In genomic region chr22:36374603-36375024, GRCh38 we compare ENCODE assay signal across 8 cellular contexts. TPM values are rescaled to one million over a fixed set of nuclear protein-coding genes. Genes with fewer than 3 reads are reported as not detected.
A peak's percentile ranks its signal among the peaks of the same experiment; 100 is the strongest.
DNase-seq lines count a peak whose midpoint lies in the region; FAIRE-seq and TF ChIP-seq lines count a peak whose summit lies in the region.

No MANE protein-coding gene starts in this region.

- POLR2A ChIA-PET in OCI-LY7 (lab: Charles Lee) = no interaction called here

- H3K27ac ChIP-seq in osteoblast (ENCODE audit: low read depth, low read length) (peak overlapping the region; percentile 87), OCI-LY7 (ENCODE audit: low read depth, low read length, poor library complexity, severe bottlenecking) (no peak overlapping the region)

- no peaks in the 10 kb centered on the region for H3K27me3 ChIP-seq in osteoblast (ENCODE audit: insufficient read depth, low read length)

- no peaks in the 10 kb centered on the region for H3K9me3 Mint-ChIP-seq in CD14-positive monocyte
- H3K9me3 Mint-ChIP-seq in chondrocyte (ENCODE audit: low read depth) = no peaks in the 10 kb centered on the region

- H3K4me2 ChIP-seq in osteoblast (ENCODE audit: insufficient read depth, low read length) (peak overlapping the region; percentile 57), OCI-LY7 (ENCODE audit: low read length) (no peak overlapping the region)

- no peak for FAIRE-seq in GM12892 (lab: Jason Lieb, UNC)

- no peak overlapping the region for H2AFZ ChIP-seq in osteoblast (ENCODE audit: low read length)
- H2AFZ ChIP-seq in OCI-LY7 (ENCODE audit: low read length) = no peak overlapping the region

- no peaks in the 10 kb centered on the region for H3K9me2 ChIP-seq in OCI-LY7 (ENCODE audit: insufficient read depth, low read length)

- peaks cover 91% of the 10 kb centered on the region for H4K20me1 ChIP-seq in osteoblast (ENCODE audit: insufficient read depth, low read length)
- peaks cover 16% of the 10 kb centered on the region; the same call in 1 of the 2 replicates for H4K20me1 ChIP-seq in OCI-LY7 (ENCODE audit: insufficient read depth, low read length)

- peaks cover 99% of the 10 kb centered on the region for H3K79me2 ChIP-seq in osteoblast (ENCODE audit: insufficient read depth, low read length)
- H3K79me2 ChIP-seq in OCI-LY7 (ENCODE audit: insufficient read depth, low read depth, low read length) = peaks cover 100% of the 10 kb centered on the region

- peak overlapping the region; percentile 12 for H3K4me3 ChIP-seq in osteoblast (ENCODE audit: insufficient read depth, low read length)
- H3K4me3 ChIP-seq in OCI-LY7 (ENCODE audit: low read depth, low read length, poor library complexity, severe bottlenecking) = no peak overlapping the region

- H3K36me3 Mint-ChIP-seq in CD14-positive monocyte = peaks cover 37 to 61% of the 10 kb centered on the region in 2 donors
- H3K36me3 Mint-ChIP-seq in chondrocyte (ENCODE audit: low read depth) = peaks cover 16% of the 10 kb centered on the region

- H3K27ac Mint-ChIP-seq in CD14-positive monocyte (peak overlapping the region; percentile 84 to 97 (median 96)), chondrocyte (ENCODE audit: unreplicated experiment) (peak overlapping the region; percentile 83)

- no TSS peak for BruUV-seq in OCI-LY7 (replicated peaks; lab: Mats Ljungman, UMichigan)

- H3K9me3 ChIP-seq in osteoblast (ENCODE audit: low read depth, low read length) (no peaks in the 10 kb centered on the region), OCI-LY7 (ENCODE audit: low read length) (peaks cover 8% of the 10 kb centered on the region; the same call in 1 of the 2 replicates)

- peaks cover 92% of the 10 kb centered on the region for H3K4me1 Mint-ChIP-seq in CD14-positive monocyte
- H3K4me1 Mint-ChIP-seq in chondrocyte (ENCODE audit: low read depth) = peaks cover 91% of the 10 kb centered on the region

- H3K27me3 Mint-ChIP-seq in CD14-positive monocyte (ENCODE audit: low read depth in 3 of 3) (no peaks in the 10 kb centered on the region), chondrocyte (ENCODE audit: low read depth) (no peaks in the 10 kb centered on the region)

- no peak overlapping the region for H3K4me3 Mint-ChIP-seq in CD14-positive monocyte
- H3K4me3 Mint-ChIP-seq in chondrocyte (ENCODE audit: unreplicated experiment) = no peak overlapping the region

- no peak for TF ChIP-seq POLR2A in GM12892 (IDR thresholded peaks at IDR 0.05; ENCODE audit: low read depth, low read length)

- intact Hi-C loops in CD14-positive monocyte (cut with micrococcal nuclease) (loop anchor here (5.0 kb wide), 2 partner anchors 33 to 42 kb away; no protein-coding TSS in a partner anchor), OCI-LY7 (cut with micrococcal nuclease; ENCODE audit: unreplicated experiment) (no loop called here)

- CTCF ChIA-PET in OCI-LY7 (lab: Charles Lee; ENCODE audit: unreplicated experiment) = no interaction called here

- peak; percentile 78 for DNase-seq in CD14-positive monocyte (ENCODE audit: low spot score)
- DNase-seq in RKO (ENCODE audit: low spot score) = peak; percentile 85
- DNase-seq in chondrocyte (ENCODE audit: low spot score) = no peak
- DNase-seq in osteoblast (ENCODE audit: insufficient read length, low spot score, missing footprints) = peak; percentile 94
- DNase-seq in germinal center (ENCODE audit: low spot score) = no peak
- no peak for DNase-seq in OCI-LY7 (ENCODE audit: low spot score)
- DNase-seq in D341Med (ENCODE audit: low spot score) = no peak
- no peak for DNase-seq in GM12892 (ENCODE audit: insufficient read length)

- no peak for TF ChIP-seq CTCF in CD14-positive monocyte (IDR thresholded peaks at IDR 0.05)
- TF ChIP-seq CTCF in chondrocyte (IDR thresholded peaks at IDR 0.05) = no peak
- no peak for TF ChIP-seq CTCF in osteoblast (IDR thresholded peaks at IDR 0.05; ENCODE audit: extremely low read depth, low read depth, low read length)
- no peak for TF ChIP-seq CTCF in OCI-LY7 (conservative IDR thresholded peaks at IDR 0.05; ENCODE audit: low read length)

- H3K4me1 ChIP-seq in osteoblast (ENCODE audit: insufficient read depth, low read length) (peaks cover 89% of the 10 kb centered on the region), OCI-LY7 (ENCODE audit: insufficient read depth, low read length, poor library complexity, severe bottlenecking) (peaks cover 71% of the 10 kb centered on the region)

- H3K36me3 ChIP-seq in osteoblast (ENCODE audit: insufficient read depth, low read length) (peaks cover 74% of the 10 kb centered on the region), OCI-LY7 (ENCODE audit: insufficient read depth, low read length) (peaks cover 70% of the 10 kb centered on the region)

RNA-seq across cellular contexts. Expression of gene MYH9, which starts 13.2 kb away (rescaled TPM):
- polyA plus RNA-seq in CD14-positive monocyte = 10 to 100 TPM; 35.6 to 79.5 TPM
- total RNA-seq in chondrocyte = 1,046 to 1,908 TPM (median 1,853 TPM) in 3 replicates
- 796 and 964 TPM in 2 replicates for total RNA-seq in osteoblast
- total RNA-seq in OCI-LY7 (2014; rRNA removed; shearing (Covaris generic)) = 112 and 133 TPM in 2 replicates
- total RNA-seq in OCI-LY7 (2022) = 213 and 223 TPM in 2 replicates
- 155 TPM for polyA plus RNA-seq in GM12892 (2012; ENCODE audit: missing spikeins)

Comparison
In these comparisons a context has a peak if more than half of its experiments do, and no peak if none do; other contexts are left out.
1. DNase-seq: peak in CD14-positive monocyte (single experiment), RKO (single experiment) and osteoblast (single experiment); none in chondrocyte (single experiment), germinal center (single experiment), OCI-LY7 (single experiment), D341Med (single experiment) and GM12892 (single experiment).